In the genomic region with DNA sequence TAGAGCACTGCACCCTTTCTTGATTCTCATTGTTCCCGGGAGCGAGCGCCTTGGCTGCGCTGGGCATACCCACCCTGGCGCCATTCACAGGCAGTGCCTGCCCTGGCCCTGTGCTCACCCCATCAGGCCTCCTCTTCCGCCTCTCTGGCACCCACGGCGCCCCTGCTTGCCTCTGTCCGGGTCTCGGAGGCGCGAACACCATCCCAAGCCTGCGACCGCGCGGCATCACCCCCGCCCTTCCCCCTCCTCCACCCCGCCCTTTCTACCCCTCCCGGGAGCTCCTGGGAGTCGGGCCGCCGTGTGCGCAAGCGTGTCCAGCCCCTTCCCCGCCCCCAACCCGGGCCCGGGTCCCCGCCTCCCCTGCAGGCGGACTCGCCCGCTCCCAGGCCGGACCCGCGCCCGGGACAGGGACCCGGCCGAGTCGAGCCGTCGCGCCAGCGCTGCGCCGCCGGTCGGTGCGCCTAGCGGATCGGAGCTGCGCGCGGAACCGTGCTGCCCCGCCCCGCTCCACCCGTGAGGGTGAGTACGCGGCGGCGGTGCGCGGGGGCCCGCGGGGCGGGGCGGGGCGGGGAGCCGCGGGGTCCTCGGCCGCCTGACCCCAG, we compare ENCODE assay signal across 1 cellular context.
TF ChIP-seq lines count a peak whose summit lies in the region.

A gene with protein sequence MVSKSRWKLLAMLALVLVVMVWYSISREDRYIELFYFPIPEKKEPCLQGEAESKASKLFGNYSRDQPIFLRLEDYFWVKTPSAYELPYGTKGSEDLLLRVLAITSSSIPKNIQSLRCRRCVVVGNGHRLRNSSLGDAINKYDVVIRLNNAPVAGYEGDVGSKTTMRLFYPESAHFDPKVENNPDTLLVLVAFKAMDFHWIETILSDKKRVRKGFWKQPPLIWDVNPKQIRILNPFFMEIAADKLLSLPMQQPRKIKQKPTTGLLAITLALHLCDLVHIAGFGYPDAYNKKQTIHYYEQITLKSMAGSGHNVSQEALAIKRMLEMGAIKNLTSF (plus strand): TSS at position 363 of the 602 bp plus-strand sequence. CDS start 50,470 bp downstream, outside the sequence.

TF ChIP-seq in HepG2, 621 proteins besides CTCF, POLR2A, EP300 and RAD21 (continued from another document and continues in another):
- TF ChIP-seq, protein P1, sequence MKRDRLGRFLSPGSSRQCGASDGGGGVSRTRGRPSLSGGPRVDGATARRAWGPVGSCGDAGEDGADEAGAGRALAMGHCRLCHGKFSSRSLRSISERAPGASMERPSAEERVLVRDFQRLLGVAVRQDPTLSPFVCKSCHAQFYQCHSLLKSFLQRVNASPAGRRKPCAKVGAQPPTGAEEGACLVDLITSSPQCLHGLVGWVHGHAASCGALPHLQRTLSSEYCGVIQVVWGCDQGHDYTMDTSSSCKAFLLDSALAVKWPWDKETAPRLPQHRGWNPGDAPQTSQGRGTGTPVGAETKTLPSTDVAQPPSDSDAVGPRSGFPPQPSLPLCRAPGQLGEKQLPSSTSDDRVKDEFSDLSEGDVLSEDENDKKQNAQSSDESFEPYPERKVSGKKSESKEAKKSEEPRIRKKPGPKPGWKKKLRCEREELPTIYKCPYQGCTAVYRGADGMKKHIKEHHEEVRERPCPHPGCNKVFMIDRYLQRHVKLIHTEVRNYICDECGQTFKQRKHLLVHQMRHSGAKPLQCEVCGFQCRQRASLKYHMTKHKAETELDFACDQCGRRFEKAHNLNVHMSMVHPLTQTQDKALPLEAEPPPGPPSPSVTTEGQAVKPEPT (CRISPR knock-in tag; IDR thresholded peaks at IDR 0.05; ENCODE audit: low read depth): no peak
- TF ChIP-seq SALL1 (CRISPR knock-in tag; IDR thresholded peaks at IDR 0.05) (0 out of 2 replicates have a peak, but pooled peaks have one; percentile 7), STAT5B (CRISPR knock-in tag; IDR thresholded peaks at IDR 0.05) (no peak), ZNF510 (CRISPR knock-in tag; IDR thresholded peaks at IDR 0.05; ENCODE audit: low read depth) (no peak), YY1 (IDR thresholded peaks at IDR 0.05; ENCODE audit: insufficient read depth, insufficient replicate concordance, low read depth, low read length) (no peak), ZSCAN21 (CRISPR knock-in tag; IDR thresholded peaks at IDR 0.05; ENCODE audit: borderline replicate concordance) (peak; percentile 19; the same call in 1 of the 2 replicates), TBP (CRISPR knock-in tag; IDR thresholded peaks at IDR 0.05) (no peak), NFE2L2 (IDR thresholded peaks at IDR 0.05; ENCODE audit: low read length) (no peak), SMARCC2 (IDR thresholded peaks at IDR 0.05) (no peak), FOXK2 (IDR thresholded peaks at IDR 0.05) (no peak), ZNF629 (CRISPR knock-in tag; conservative IDR thresholded peaks at IDR 0.05) (no peak), RARA (CRISPR knock-in tag; IDR thresholded peaks at IDR 0.05) (no peak), ZMAT3 (CRISPR knock-in tag; conservative IDR thresholded peaks at IDR 0.05) (no peak), CBX5 (CRISPR knock-in tag; IDR thresholded peaks at IDR 0.05; ENCODE audit: borderline replicate concordance) (no peak), ZNF253 (CRISPR knock-in tag; IDR thresholded peaks at IDR 0.05; ENCODE audit: borderline replicate concordance) (no peak), ZMYM4 (CRISPR knock-in tag; IDR thresholded peaks at IDR 0.05) (no peak), RFX5 (IDR thresholded peaks at IDR 0.05; ENCODE audit: low read depth, low read length) (no peak), ZBTB7B (CRISPR knock-in tag; IDR thresholded peaks at IDR 0.05) (no peak), ZNF768 (CRISPR knock-in tag; IDR thresholded peaks at IDR 0.05) (no peak), NR3C1 (CRISPR knock-in tag; IDR thresholded peaks at IDR 0.05) (no peak)
- TF ChIP-seq, protein P2, sequence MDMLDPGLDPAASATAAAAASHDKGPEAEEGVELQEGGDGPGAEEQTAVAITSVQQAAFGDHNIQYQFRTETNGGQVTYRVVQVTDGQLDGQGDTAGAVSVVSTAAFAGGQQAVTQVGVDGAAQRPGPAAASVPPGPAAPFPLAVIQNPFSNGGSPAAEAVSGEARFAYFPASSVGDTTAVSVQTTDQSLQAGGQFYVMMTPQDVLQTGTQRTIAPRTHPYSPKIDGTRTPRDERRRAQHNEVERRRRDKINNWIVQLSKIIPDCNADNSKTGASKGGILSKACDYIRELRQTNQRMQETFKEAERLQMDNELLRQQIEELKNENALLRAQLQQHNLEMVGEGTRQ (IDR thresholded peaks at IDR 0.05; ENCODE audit: low read depth, low read length): no peak
- TF ChIP-seq, protein P2 (CRISPR knock-in tag; IDR thresholded peaks at IDR 0.05; ENCODE audit: borderline replicate concordance): no peak
- TF ChIP-seq, protein P3, sequence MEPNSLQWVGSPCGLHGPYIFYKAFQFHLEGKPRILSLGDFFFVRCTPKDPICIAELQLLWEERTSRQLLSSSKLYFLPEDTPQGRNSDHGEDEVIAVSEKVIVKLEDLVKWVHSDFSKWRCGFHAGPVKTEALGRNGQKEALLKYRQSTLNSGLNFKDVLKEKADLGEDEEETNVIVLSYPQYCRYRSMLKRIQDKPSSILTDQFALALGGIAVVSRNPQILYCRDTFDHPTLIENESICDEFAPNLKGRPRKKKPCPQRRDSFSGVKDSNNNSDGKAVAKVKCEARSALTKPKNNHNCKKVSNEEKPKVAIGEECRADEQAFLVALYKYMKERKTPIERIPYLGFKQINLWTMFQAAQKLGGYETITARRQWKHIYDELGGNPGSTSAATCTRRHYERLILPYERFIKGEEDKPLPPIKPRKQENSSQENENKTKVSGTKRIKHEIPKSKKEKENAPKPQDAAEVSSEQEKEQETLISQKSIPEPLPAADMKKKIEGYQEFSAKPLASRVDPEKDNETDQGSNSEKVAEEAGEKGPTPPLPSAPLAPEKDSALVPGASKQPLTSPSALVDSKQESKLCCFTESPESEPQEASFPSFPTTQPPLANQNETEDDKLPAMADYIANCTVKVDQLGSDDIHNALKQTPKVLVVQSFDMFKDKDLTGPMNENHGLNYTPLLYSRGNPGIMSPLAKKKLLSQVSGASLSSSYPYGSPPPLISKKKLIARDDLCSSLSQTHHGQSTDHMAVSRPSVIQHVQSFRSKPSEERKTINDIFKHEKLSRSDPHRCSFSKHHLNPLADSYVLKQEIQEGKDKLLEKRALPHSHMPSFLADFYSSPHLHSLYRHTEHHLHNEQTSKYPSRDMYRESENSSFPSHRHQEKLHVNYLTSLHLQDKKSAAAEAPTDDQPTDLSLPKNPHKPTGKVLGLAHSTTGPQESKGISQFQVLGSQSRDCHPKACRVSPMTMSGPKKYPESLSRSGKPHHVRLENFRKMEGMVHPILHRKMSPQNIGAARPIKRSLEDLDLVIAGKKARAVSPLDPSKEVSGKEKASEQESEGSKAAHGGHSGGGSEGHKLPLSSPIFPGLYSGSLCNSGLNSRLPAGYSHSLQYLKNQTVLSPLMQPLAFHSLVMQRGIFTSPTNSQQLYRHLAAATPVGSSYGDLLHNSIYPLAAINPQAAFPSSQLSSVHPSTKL (CRISPR knock-in tag; IDR thresholded peaks at IDR 0.05): 0 out of 2 replicates have a peak, but pooled peaks have one; percentile 25
- TF ChIP-seq, protein P4, sequence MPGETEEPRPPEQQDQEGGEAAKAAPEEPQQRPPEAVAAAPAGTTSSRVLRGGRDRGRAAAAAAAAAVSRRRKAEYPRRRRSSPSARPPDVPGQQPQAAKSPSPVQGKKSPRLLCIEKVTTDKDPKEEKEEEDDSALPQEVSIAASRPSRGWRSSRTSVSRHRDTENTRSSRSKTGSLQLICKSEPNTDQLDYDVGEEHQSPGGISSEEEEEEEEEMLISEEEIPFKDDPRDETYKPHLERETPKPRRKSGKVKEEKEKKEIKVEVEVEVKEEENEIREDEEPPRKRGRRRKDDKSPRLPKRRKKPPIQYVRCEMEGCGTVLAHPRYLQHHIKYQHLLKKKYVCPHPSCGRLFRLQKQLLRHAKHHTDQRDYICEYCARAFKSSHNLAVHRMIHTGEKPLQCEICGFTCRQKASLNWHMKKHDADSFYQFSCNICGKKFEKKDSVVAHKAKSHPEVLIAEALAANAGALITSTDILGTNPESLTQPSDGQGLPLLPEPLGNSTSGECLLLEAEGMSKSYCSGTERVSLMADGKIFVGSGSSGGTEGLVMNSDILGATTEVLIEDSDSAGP (CRISPR knock-in tag; IDR thresholded peaks at IDR 0.05; ENCODE audit: borderline replicate concordance): no peak
- TF ChIP-seq, protein P5, sequence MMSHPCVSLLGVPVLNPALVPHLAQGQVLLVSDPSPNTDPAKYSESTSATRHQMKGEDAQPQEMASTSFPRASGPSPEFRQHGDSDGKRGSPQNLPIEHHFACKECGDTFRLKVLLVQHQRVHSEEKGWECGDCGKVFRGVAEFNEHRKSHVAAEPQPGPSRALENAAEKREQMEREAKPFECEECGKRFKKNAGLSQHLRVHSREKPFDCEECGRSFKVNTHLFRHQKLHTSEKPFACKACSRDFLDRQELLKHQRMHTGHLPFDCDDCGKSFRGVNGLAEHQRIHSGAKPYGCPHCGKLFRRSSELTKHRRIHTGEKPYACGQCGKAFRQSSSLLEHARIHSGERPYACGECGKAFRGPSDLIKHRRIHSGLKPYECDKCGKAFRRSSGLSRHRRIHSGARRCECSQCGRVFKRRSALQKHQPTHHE (CRISPR knock-in tag; IDR thresholded peaks at IDR 0.05; ENCODE audit: borderline replicate concordance): no peak
- TF ChIP-seq, protein P6, sequence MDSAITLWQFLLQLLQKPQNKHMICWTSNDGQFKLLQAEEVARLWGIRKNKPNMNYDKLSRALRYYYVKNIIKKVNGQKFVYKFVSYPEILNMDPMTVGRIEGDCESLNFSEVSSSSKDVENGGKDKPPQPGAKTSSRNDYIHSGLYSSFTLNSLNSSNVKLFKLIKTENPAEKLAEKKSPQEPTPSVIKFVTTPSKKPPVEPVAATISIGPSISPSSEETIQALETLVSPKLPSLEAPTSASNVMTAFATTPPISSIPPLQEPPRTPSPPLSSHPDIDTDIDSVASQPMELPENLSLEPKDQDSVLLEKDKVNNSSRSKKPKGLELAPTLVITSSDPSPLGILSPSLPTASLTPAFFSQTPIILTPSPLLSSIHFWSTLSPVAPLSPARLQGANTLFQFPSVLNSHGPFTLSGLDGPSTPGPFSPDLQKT (CRISPR knock-in tag; IDR thresholded peaks at IDR 0.05; ENCODE audit: borderline replicate concordance): no peak
- TF ChIP-seq, protein P7, sequence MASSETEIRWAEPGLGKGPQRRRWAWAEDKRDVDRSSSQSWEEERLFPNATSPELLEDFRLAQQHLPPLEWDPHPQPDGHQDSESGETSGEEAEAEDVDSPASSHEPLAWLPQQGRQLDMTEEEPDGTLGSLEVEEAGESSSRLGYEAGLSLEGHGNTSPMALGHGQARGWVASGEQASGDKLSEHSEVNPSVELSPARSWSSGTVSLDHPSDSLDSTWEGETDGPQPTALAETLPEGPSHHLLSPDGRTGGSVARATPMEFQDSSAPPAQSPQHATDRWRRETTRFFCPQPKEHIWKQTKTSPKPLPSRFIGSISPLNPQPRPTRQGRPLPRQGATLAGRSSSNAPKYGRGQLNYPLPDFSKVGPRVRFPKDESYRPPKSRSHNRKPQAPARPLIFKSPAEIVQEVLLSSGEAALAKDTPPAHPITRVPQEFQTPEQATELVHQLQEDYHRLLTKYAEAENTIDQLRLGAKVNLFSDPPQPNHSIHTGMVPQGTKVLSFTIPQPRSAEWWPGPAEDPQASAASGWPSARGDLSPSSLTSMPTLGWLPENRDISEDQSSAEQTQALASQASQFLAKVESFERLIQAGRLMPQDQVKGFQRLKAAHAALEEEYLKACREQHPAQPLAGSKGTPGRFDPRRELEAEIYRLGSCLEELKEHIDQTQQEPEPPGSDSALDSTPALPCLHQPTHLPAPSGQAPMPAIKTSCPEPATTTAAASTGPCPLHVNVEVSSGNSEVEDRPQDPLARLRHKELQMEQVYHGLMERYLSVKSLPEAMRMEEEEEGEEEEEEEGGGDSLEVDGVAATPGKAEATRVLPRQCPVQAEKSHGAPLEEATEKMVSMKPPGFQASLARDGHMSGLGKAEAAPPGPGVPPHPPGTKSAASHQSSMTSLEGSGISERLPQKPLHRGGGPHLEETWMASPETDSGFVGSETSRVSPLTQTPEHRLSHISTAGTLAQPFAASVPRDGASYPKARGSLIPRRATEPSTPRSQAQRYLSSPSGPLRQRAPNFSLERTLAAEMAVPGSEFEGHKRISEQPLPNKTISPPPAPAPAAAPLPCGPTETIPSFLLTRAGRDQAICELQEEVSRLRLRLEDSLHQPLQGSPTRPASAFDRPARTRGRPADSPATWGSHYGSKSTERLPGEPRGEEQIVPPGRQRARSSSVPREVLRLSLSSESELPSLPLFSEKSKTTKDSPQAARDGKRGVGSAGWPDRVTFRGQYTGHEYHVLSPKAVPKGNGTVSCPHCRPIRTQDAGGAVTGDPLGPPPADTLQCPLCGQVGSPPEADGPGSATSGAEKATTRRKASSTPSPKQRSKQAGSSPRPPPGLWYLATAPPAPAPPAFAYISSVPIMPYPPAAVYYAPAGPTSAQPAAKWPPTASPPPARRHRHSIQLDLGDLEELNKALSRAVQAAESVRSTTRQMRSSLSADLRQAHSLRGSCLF (CRISPR knock-in tag; IDR thresholded peaks at IDR 0.05; ENCODE audit: borderline replicate concordance): no peak
